Comparison of ENCODE assay signal across 11 cellular contexts in the genomic region with DNA sequence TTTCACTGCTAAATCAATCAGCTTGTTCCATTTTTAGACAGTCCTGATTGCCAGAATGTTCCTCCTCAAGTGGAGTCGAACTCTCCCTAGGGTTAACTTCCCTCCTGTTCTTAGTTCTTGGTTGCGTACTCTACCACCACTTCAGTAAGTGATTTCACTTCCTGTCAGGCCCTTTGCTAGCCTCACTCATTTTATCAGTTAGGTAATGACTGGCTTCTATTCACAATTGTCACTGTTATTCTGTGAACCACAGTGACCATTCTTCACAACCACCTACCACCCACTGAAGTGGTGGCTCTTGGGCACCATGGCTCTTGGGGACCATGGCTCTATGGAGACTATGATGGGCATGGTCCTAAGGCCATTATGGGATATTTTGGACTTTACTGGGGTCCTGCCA.
DNase-seq lines count a peak whose midpoint lies in the region; ATAC-seq and TF ChIP-seq lines count a peak whose summit lies in the region.
"Had no signal": no experiment of that assay in that cellular context is flagged by ENCODE, and none has a peak within 500 bp of the region (broad histone marks: within the 10 kb centered on the region; RNA-seq: fewer than 3 reads in every experiment).

No MANE protein-coding gene starts in this region.

- H3K79me2 ChIP-seq in mesendoderm (ENCODE audit: control insufficient read depth, insufficient read depth, low read length), result no peaks in the 10 kb centered on the region

- no CpG with 5 or more reads among the region's 2 CpGs for WGBS in mesendoderm (ENCODE audit: extremely low coverage, insufficient coverage, low lambda C conversion rate)

- ATAC-seq in GM18505 (IDR thresholded peaks at IDR 0.05; ENCODE audit: unreplicated experiment) (peak; percentile 59), GM19467 (IDR thresholded peaks at IDR 0.05; ENCODE audit: unreplicated experiment) (peak; percentile 43), HG03354 (IDR thresholded peaks at IDR 0.05; ENCODE audit: poor library complexity, severe bottlenecking, unreplicated experiment) (peak; percentile 52), HG03025 (IDR thresholded peaks at IDR 0.05; ENCODE audit: low FRiP score, unreplicated experiment) (no peak)
- peak; percentile 35 for ATAC-seq in effector memory CD8-positive, alpha-beta T cell (replicated peaks)

- peak overlapping the region; percentile 43 to 45 for H3K4me3 Mint-ChIP-seq in effector memory CD8-positive, alpha-beta T cell

- no peak overlapping the region for H3K4ac ChIP-seq in mesendoderm (ENCODE audit: low read depth, low read length)

- H3K9ac ChIP-seq in mesendoderm (ENCODE audit: low read length), result no peak overlapping the region

- no peak for TF ChIP-seq POLR2A in GM18505 (IDR thresholded peaks at IDR 0.05; ENCODE audit: borderline replicate concordance, extremely low read depth, insufficient read depth, insufficient read length)

- H3K18ac ChIP-seq in mesendoderm (ENCODE audit: low read length), result no peak overlapping the region

- peaks cover 46 to 81% of the 10 kb centered on the region in 2 donors for H3K4me1 Mint-ChIP-seq in effector memory CD8-positive, alpha-beta T cell (ENCODE audit: low read depth in 2 of 2)

- DNase-seq in effector memory CD8-positive, alpha-beta T cell, result no peak
- DNase-seq in mesendoderm, result no peak
- DNase-seq in ascending aorta (ENCODE audit: low spot score in 2 of 2), result no peak
- DNase-seq in OCI-M1 (lab: John Stamatoyannopoulos, UW), result no peak
- DNase-seq: effector memory CD4-positive, alpha-beta T cell; GF-D8; right cardiac atrium had no signal

- peaks cover 21% of the 10 kb centered on the region for H3K36me3 Mint-ChIP-seq in effector memory CD8-positive, alpha-beta T cell (ENCODE audit: insufficient read depth)

- H3K9me3 Mint-ChIP-seq in effector memory CD8-positive, alpha-beta T cell, result no peaks in the 10 kb centered on the region

- H3K4me3 ChIP-seq in mesendoderm (ENCODE audit: low read length) (no peak overlapping the region), ascending aorta (no peak overlapping the region)

- no peak overlapping the region for H2AK5ac ChIP-seq in mesendoderm (ENCODE audit: low read length)

- H3K9me3 ChIP-seq in ascending aorta, result no peaks in the 10 kb centered on the region

- peak overlapping the region; percentile 57 to 83 for H3K27ac Mint-ChIP-seq in effector memory CD8-positive, alpha-beta T cell

- TF ChIP-seq CTCF in ascending aorta (IDR thresholded peaks at IDR 0.05), result no peak

- no peaks in the 10 kb centered on the region for H3K4me1 ChIP-seq in mesendoderm (ENCODE audit: control insufficient read depth, low read depth, low read length)
- peaks cover 2 to 21% of the 10 kb centered on the region in 2 donors for H3K4me1 ChIP-seq in ascending aorta

- H3K79me1 ChIP-seq in mesendoderm (ENCODE audit: low read length), result no peaks in the 10 kb centered on the region

- H3K4me2 ChIP-seq in mesendoderm (ENCODE audit: low read length), result no peak overlapping the region

- H3K27me3 ChIP-seq in mesendoderm (ENCODE audit: insufficient read depth, low read length, poor library complexity), result no peaks in the 10 kb centered on the region
- no peaks in the 10 kb centered on the region for H3K27me3 ChIP-seq in ascending aorta

- H4K5ac ChIP-seq in mesendoderm (ENCODE audit: low read length), result no peak overlapping the region

- intact Hi-C loops in ascending aorta (cut with DNase I), result no loop called here

- no peak overlapping the region for H4K8ac ChIP-seq in mesendoderm (ENCODE audit: low read depth, low read length)

- no peaks in the 10 kb centered on the region for H3K36me3 ChIP-seq in mesendoderm (ENCODE audit: control insufficient read depth, insufficient read depth, low read length)
- H3K36me3 ChIP-seq in ascending aorta, result no peaks in the 10 kb centered on the region

- H3K27me3 Mint-ChIP-seq in effector memory CD8-positive, alpha-beta T cell, result no peaks in the 10 kb centered on the region

- H3K23ac ChIP-seq in mesendoderm (ENCODE audit: low read length), result no peak overlapping the region

- no peak overlapping the region for H2BK120ac ChIP-seq in mesendoderm (ENCODE audit: low read depth, low read length)

- H3K27ac ChIP-seq in mesendoderm (ENCODE audit: low read depth, low read length) (no peak overlapping the region), ascending aorta (no peak overlapping the region)

- H3K56ac ChIP-seq in mesendoderm (ENCODE audit: low read length), result no peak overlapping the region

- no peak overlapping the region for H2BK5ac ChIP-seq in mesendoderm (ENCODE audit: low read length)

- no peak overlapping the region for H2BK15ac ChIP-seq in mesendoderm (replicated peaks; ENCODE audit: low read depth)
